17 cellular contexts compared by ENCODE assay signal in the genomic region with DNA sequence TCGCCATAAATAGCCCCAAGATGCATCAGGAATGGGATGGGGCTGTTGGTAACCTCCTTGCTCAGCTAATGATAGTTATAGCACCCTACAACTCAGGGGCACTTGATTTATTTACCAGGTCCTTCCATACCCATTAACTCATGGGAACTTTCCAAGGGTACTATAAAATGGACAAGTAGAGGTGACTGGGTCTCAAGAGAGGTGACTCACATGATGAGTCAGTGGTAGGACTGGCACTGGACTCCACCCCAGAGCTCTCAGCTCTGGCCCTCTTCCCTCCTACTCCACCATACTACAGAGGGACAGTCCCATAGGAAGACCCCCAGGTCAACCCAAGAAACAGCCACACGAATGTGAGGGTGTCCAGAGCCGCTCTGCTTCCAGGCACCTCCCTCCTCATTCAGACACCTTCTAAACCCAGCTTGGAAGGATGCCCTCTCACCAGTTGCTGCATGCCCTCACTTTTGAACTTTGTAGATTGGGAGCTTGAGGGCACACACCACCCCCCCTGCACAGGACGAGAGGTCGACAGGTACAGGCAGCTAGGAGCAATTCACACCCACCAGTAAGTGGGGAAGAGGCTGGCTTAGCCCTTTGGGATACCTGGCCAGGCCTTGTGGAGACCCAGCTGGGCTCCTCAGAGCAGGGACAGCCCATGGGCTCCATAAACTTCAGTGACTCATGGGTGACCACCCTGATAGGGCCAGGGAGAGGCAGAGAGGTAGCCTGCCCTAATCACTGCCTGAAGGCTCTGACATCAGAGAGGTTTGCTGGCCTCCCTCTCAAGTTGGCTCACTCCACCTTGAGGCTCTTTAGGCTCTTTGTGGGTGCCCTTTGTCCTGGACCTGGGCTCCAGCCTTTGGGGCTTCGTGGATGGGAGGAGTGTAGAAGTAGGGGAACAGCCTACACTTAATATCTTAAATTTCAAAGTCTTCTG.
A peak's percentile ranks its signal among the peaks of the same experiment; 100 is the strongest.
DNase-seq lines count a peak whose midpoint lies in the region; ATAC-seq, FAIRE-seq and TF ChIP-seq lines count a peak whose summit lies in the region.
"Had no signal": no experiment of that assay in that cellular context is flagged by ENCODE, and none has a peak within 500 bp of the region (broad histone marks: within the 10 kb centered on the region; RNA-seq: fewer than 3 reads in every experiment).

No MANE protein-coding gene starts in this region.

- TF ChIP-seq CTCF in left lung (IDR thresholded peaks at IDR 0.05), result no peak
- TF ChIP-seq CTCF in A673 (conservative IDR thresholded peaks at IDR 0.05; ENCODE audit: low read depth, low read length), result no peak

- H3K27ac ChIP-seq in left lung (no peak overlapping the region), A673 (ENCODE audit: low read depth, low read length, poor library complexity, severe bottlenecking) (no peak overlapping the region)
- H3K27ac ChIP-seq: WERI-Rb-1 had no signal

- intact Hi-C loops in left lung (cut with DNase I) (no loop called here), A673 (cut with micrococcal nuclease; ENCODE audit: unreplicated experiment) (no loop called here)

- no TSS peak for BruUV-seq in A673 (replicated peaks; lab: Mats Ljungman, UMichigan)

- DNase-seq in AG08396 (ENCODE audit: low spot score) (peak; percentile 71), HTR-8/SVneo (ENCODE audit: insufficient read length, low spot score) (peak; percentile 64), astrocyte of the hippocampus (ENCODE audit: low read depth, low spot score) (peak; percentile 25), left lung (peak; percentile 41 to 47), GM19238 (ENCODE audit: insufficient read length, low spot score) (no peak), A673 (ENCODE audit: low spot score) (no peak), NCI-H446 treated with DMSO at 0.1 percent for 48 hours (lab: John Stamatoyannopoulos, UW) (no peak)
- DNase-seq: activated T-cell treated with anti-CD3 and anti-CD28 coated beads for 4 hours; BE2C; NCI-H1930; stimulated activated CD4-positive, alpha-beta T cell treated with anti-CD3 and anti-CD28 coated beads, Interleukin-15, amount 100 ng/mL, for 24 hours; stimulated activated naive CD4-positive, alpha-beta T cell; WERI-Rb-1 had no signal

- no peaks in the 10 kb centered on the region for H3K9me3 ChIP-seq in left lung
- no peaks in the 10 kb centered on the region for H3K9me3 ChIP-seq in A673 (ENCODE audit: low read depth, low read length, poor library complexity, severe bottlenecking)
- H3K9me3 ChIP-seq: BE2C had no signal

- CTCF ChIA-PET in A673 (lab: Charles Lee), result no interaction called here

- FAIRE-seq in HTR-8/SVneo (lab: Jason Lieb, UNC), result no peak
- FAIRE-seq: endometrium, GM19239 had no signal

- H3K27me3 ChIP-seq in left lung, result peaks cover 0 to 5% of the 10 kb centered on the region in 2 donors
- no peaks in the 10 kb centered on the region for H3K27me3 ChIP-seq in A673 (replicated peaks; ENCODE audit: insufficient read depth, low read depth, low read length, poor library complexity)
- H3K27me3 ChIP-seq: BE2C had no signal

- POLR2A ChIA-PET in A673 (lab: Charles Lee; ENCODE audit: low non-redundant PET), result no interaction called here

- H3K4me3 ChIP-seq in left lung, result no peak overlapping the region
- no peak overlapping the region for H3K4me3 ChIP-seq in A673 (ENCODE audit: low read depth, low read length, poor library complexity, severe bottlenecking)

- no peaks in the 10 kb centered on the region for H3K4me1 ChIP-seq in left lung
- H3K4me1 ChIP-seq in A673 (ENCODE audit: insufficient read depth, low read length, poor library complexity, severe bottlenecking), result no peaks in the 10 kb centered on the region
- H3K4me1 ChIP-seq: BE2C had no signal

- H3K36me3 ChIP-seq in left lung (no peaks in the 10 kb centered on the region), A673 (ENCODE audit: insufficient read depth, low read length, poor library complexity, severe bottlenecking) (no peaks in the 10 kb centered on the region)
- H3K36me3 ChIP-seq: BE2C, WERI-Rb-1 had no signal

- ATAC-seq in left lung (peak; percentile 88), HG03439 (IDR thresholded peaks at IDR 0.05; ENCODE audit: unreplicated experiment) (no peak)
- ATAC-seq: natural killer cell treated with Interleukin-12 subunit alpha and Interleukin-12 subunit beta and Interleukin-15 and Interleukin-18, amount 100 ng/mL, for 72 hours had no signal

Comparison
In these comparisons a context has a peak if more than half of its experiments do, and no peak if none do; other contexts are left out.
1. DNase-seq: peak in AG08396 (single experiment), HTR-8/SVneo (single experiment), astrocyte of the hippocampus (single experiment) and left lung (2 of 2); none in GM19238 (single experiment), A673 (single experiment) and NCI-H446 treated with DMSO at 0.1 percent for 48 hours (single experiment).